15 cellular contexts compared by ENCODE assay signal in genomic region chr1:109579044-109579443, GRCh38. TPM values are rescaled to one million over a fixed set of nuclear protein-coding genes. Genes with fewer than 3 reads are reported as not detected.
DNase-seq lines count a peak whose midpoint lies in the region; ATAC-seq and TF ChIP-seq lines count a peak whose summit lies in the region.
"Had no signal": no experiment of that assay in that cellular context is flagged by ENCODE, and none has a peak within 500 bp of the region (broad histone marks: within the 10 kb centered on the region; RNA-seq: fewer than 3 reads in every experiment).

No MANE protein-coding gene starts in this region.

- no peak overlapping the region for H3K4me2 ChIP-seq in hepatocyte

- H4K20me1 ChIP-seq in hepatocyte (ENCODE audit: insufficient read depth, poor library complexity, severe bottlenecking) = peaks cover 8% of the 10 kb centered on the region

- H3K4me3 Mint-ChIP-seq in activated naive CD4-positive, alpha-beta T cell treated with anti-CD3 and anti-CD28 coated beads, Interleukin-2, amount 50 U/mL, for 24 hours = no peak overlapping the region
- H3K4me3 Mint-ChIP-seq: naive thymus-derived CD8-positive, alpha-beta T cell had no signal

- no peak overlapping the region for H2AFZ ChIP-seq in hepatocyte

- H3K36me3 ChIP-seq in hepatocyte (replicated peaks; ENCODE audit: insufficient read depth, low read depth) = no peaks in the 10 kb centered on the region

- no peaks in the 10 kb centered on the region for H3K9me3 ChIP-seq in hepatocyte (ENCODE audit: low read depth)
- H3K9me3 ChIP-seq: left lung had no signal

- 72% methylated on average over 3 of the region's 3 CpGs for WGBS in hepatocyte (ENCODE audit: low lambda C conversion rate, missing lambda C conversion rate)

- H3K79me2 ChIP-seq in hepatocyte = peaks cover 48% of the 10 kb centered on the region

- H3K4me3 ChIP-seq in hepatocyte = no peak overlapping the region
- H3K4me3 ChIP-seq: left lung had no signal

- TF ChIP-seq CTCF in hepatocyte (IDR thresholded peaks at IDR 0.05; ENCODE audit: poor library complexity) = no peak

- H3K27ac ChIP-seq in hepatocyte = peak overlapping the region; percentile 6
- H3K27ac ChIP-seq: left lung had no signal

- H3K4me1 ChIP-seq in hepatocyte (ENCODE audit: insufficient read depth) = no peaks in the 10 kb centered on the region

- no peak for DNase-seq in activated naive CD4-positive, alpha-beta T cell treated with anti-CD3 and anti-CD28 coated beads, Interleukin-2, amount 50 U/mL, for 72 hours (ENCODE audit: low spot score in 2 of 2)
- DNase-seq in astrocyte of the hippocampus (ENCODE audit: low read depth, low spot score) = peak; percentile 26
- DNase-seq in hepatocyte (ENCODE audit: low spot score) = no peak
- DNase-seq in stromal cell of bone marrow (ENCODE audit: low read depth) = peak; percentile 33
- no peak for DNase-seq in kidney glomerular epithelial cell (lab: John Stamatoyannopoulos, UW)
- DNase-seq in NCI-H2029 treated with DMSO at 0.1 percent for 48 hours (lab: John Stamatoyannopoulos, UW) = no peak
- DNase-seq in EL = no peak
- DNase-seq: left lung; naive thymus-derived CD8-positive, alpha-beta T cell; NCI-H187; stimulated activated CD4-positive, alpha-beta T cell treated with anti-CD3 and anti-CD28 coated beads, Interleukin-2, amount 100 ng/mL, for 24 hours; trophoblast cell had no signal

- no peaks in the 10 kb centered on the region for H3K9me2 ChIP-seq in hepatocyte (replicated peaks; ENCODE audit: insufficient read depth)

- no peaks in the 10 kb centered on the region for H3K9me3 Mint-ChIP-seq in activated naive CD4-positive, alpha-beta T cell treated with anti-CD3 and anti-CD28 coated beads, Interleukin-2, amount 50 U/mL, for 24 hours
- H3K9me3 Mint-ChIP-seq in activated naive CD4-positive, alpha-beta T cell treated with anti-CD3 and anti-CD28 coated beads, Interleukin-2, amount 50 U/mL, for 72 hours = no peaks in the 10 kb centered on the region
- H3K9me3 Mint-ChIP-seq: naive thymus-derived CD8-positive, alpha-beta T cell had no signal

- H3K4me1 Mint-ChIP-seq in activated naive CD4-positive, alpha-beta T cell treated with anti-CD3 and anti-CD28 coated beads, Interleukin-2, amount 50 U/mL, for 24 hours = no peaks in the 10 kb centered on the region

- peak overlapping the region; percentile 41 for H3K27ac Mint-ChIP-seq in activated naive CD4-positive, alpha-beta T cell treated with anti-CD3 and anti-CD28 coated beads, Interleukin-2, amount 50 U/mL, for 24 hours
- H3K27ac Mint-ChIP-seq in activated naive CD4-positive, alpha-beta T cell treated with anti-CD3 and anti-CD28 coated beads, Interleukin-2, amount 50 U/mL, for 72 hours = peak overlapping the region in 1 of 2 donors; percentile 68

- no peaks in the 10 kb centered on the region for H3K27me3 Mint-ChIP-seq in activated naive CD4-positive, alpha-beta T cell treated with anti-CD3 and anti-CD28 coated beads, Interleukin-2, amount 50 U/mL, for 24 hours
- H3K27me3 Mint-ChIP-seq: naive thymus-derived CD8-positive, alpha-beta T cell had no signal

- peaks cover 15% of the 10 kb centered on the region for H3K36me3 Mint-ChIP-seq in activated naive CD4-positive, alpha-beta T cell treated with anti-CD3 and anti-CD28 coated beads, Interleukin-2, amount 50 U/mL, for 24 hours
- H3K36me3 Mint-ChIP-seq in activated naive CD4-positive, alpha-beta T cell treated with anti-CD3 and anti-CD28 coated beads, Interleukin-2, amount 50 U/mL, for 72 hours = no peaks in the 10 kb centered on the region

- no peak for ATAC-seq in activated naive CD4-positive, alpha-beta T cell treated with anti-CD3 and anti-CD28 coated beads, Interleukin-2, amount 50 U/mL, for 72 hours
- ATAC-seq: left lung; naive thymus-derived CD8-positive, alpha-beta T cell had no signal

- no peaks in the 10 kb centered on the region for H3K27me3 ChIP-seq in hepatocyte
- H3K27me3 ChIP-seq: left lung had no signal

RNA-seq across cellular contexts. Expression of gene GNAI3, which starts 30.6 kb away (rescaled TPM):
- total RNA-seq in activated naive CD4-positive, alpha-beta T cell treated with anti-CD3 and anti-CD28 coated beads, Interleukin-2, amount 50 U/mL, for 72 hours = 10 to 100 TPM in 1 of 2 donors, 1 to 10 TPM in 1; 8.9 to 10.1 TPM
- total RNA-seq in hepatocyte = 10.9 and 11.5 TPM in 2 replicates
- 8.1 and 8.9 TPM in 2 replicates for polyA plus RNA-seq in hepatocyte

RNA-seq across cellular contexts. Expression of gene GPR61, which starts 39.4 kb away (rescaled TPM):
- total RNA-seq in activated naive CD4-positive, alpha-beta T cell treated with anti-CD3 and anti-CD28 coated beads, Interleukin-2, amount 50 U/mL, for 72 hours = under 1 TPM in 1 of 2 donors, not detected in 1; 0.57 TPM
- total RNA-seq in hepatocyte = 0.50 TPM in 1 of 2 replicates, not detected in the other
- 0.88 and 1.1 TPM in 2 replicates for polyA plus RNA-seq in hepatocyte
- total RNA-seq: left lung, OCI-LY7 had no signal

RNA-seq across cellular contexts. Expression of gene GNAT2, which starts 40.4 kb away (rescaled TPM):
- total RNA-seq in activated naive CD4-positive, alpha-beta T cell treated with anti-CD3 and anti-CD28 coated beads, Interleukin-2, amount 50 U/mL, for 72 hours = under 1 TPM in 1 of 2 donors, not detected in 1; 0.34 TPM
- total RNA-seq in hepatocyte = 0.96 TPM in 1 of 2 replicates, not detected in the other
- 0.18 and 0.19 TPM in 2 replicates for polyA plus RNA-seq in hepatocyte
- total RNA-seq: left lung; naive thymus-derived CD8-positive, alpha-beta T cell; NCI-H460 had no signal
- polyA plus RNA-seq: naive thymus-derived CD8-positive, alpha-beta T cell had no signal

RNA-seq across cellular contexts. Expression of gene AMPD2, which starts 40.6 kb away (rescaled TPM):
- 100 to 1,000 TPM in 1 of 2 donors, 10 to 100 TPM in 1; 91.5 to 113 TPM for total RNA-seq in activated naive CD4-positive, alpha-beta T cell treated with anti-CD3 and anti-CD28 coated beads, Interleukin-2, amount 50 U/mL, for 72 hours
- 63.1 and 81.9 TPM in 2 replicates for total RNA-seq in hepatocyte
- 80.9 and 101 TPM in 2 replicates for polyA plus RNA-seq in hepatocyte

Comparison
In these comparisons a context has a peak if more than half of its experiments do, and no peak if none do; other contexts are left out.
1. DNase-seq: peak in astrocyte of the hippocampus (single experiment) and stromal cell of bone marrow (single experiment); none in activated naive CD4-positive, alpha-beta T cell treated with anti-CD3 and anti-CD28 coated beads, Interleukin-2, amount 50 U/mL, for 72 hours (0 of 2), hepatocyte (single experiment), kidney glomerular epithelial cell (single experiment), NCI-H2029 treated with DMSO at 0.1 percent for 48 hours (single experiment) and EL (single experiment).